In genomic region chr9:129209580-129209979, GRCh38 we compare ENCODE assay signal across 30 cellular contexts. TPM values are rescaled to one million over a fixed set of nuclear protein-coding genes. Genes with fewer than 3 reads are reported as not detected.
A peak's percentile ranks its signal among the peaks of the same experiment; 100 is the strongest.
DNase-seq lines count a peak whose midpoint lies in the region; ATAC-seq, FAIRE-seq and TF ChIP-seq lines count a peak whose summit lies in the region.
"Had no signal": no experiment of that assay in that cellular context is flagged by ENCODE, and none has a peak within 500 bp of the region (broad histone marks: within the 10 kb centered on the region; RNA-seq: fewer than 3 reads in every experiment).

No MANE protein-coding gene starts in this region.

- TF ChIP-seq RAD21 in H1 (IDR thresholded peaks at IDR 0.05 in 1 of 2, conservative IDR thresholded peaks at IDR 0.05 in 1 of 2; ENCODE audit: low read depth in 2 of 2, low read length in 2 of 2): no peak

- CTCF ChIA-PET in H1 (lab: Charles Lee; ENCODE audit: partially characterized antibody) (interaction anchor here (1.9 to 3.7 kb wide), 4 partner anchors 26 to 71 kb away, joined by 5 to 12 read pairs (median 10); no protein-coding TSS in a partner anchor), GM10248 (lab: Yijun Ruan, JAX) (interaction anchor here (1.6 kb wide), 1 partner anchor 11 kb away, joined by 3 read pairs; no protein-coding TSS in a partner anchor)

- no peaks in the 10 kb centered on the region for H3K27me3 Mint-ChIP-seq in stimulated activated naive CD8-positive, alpha-beta T cell treated with anti-CD3 and anti-CD28 coated beads, Interleukin-15, Interleukin-2, amounts not matched to agents 100 ng/mL and 50 ng/mL, for 24 hours
- no peaks in the 10 kb centered on the region for H3K27me3 Mint-ChIP-seq in stimulated activated naive CD8-positive, alpha-beta T cell treated with anti-CD3 and anti-CD28 coated beads, Interleukin-15, amount 100 ng/mL, for 72 hours
- H3K27me3 Mint-ChIP-seq: activated CD4-positive, alpha-beta T cell treated with anti-CD3 and anti-CD28 coated beads, Interleukin-2, amount 10 ng/mL, durations not matched to agents 24 days and 14 days; natural killer cell treated with Interleukin-12 subunit alpha and Interleukin-12 subunit beta and Interleukin-15 and Interleukin-18, amount 100 ng/mL, for 72 hours had no signal

- H3K79me1 ChIP-seq in H1 (ENCODE audit: low read depth, low read length): peaks cover 7% of the 10 kb centered on the region; the same call in 1 of the 2 replicates

- POLR2A ChIA-PET in H1 (lab: Charles Lee; ENCODE audit: partially characterized antibody) (interaction anchor here (0.9 to 3.0 kb wide), 8 partner anchors 13 to 124 kb away, joined by 3 to 22 read pairs (median 6); partner anchors contain the start of gene IER5L), GM10248 (lab: Yijun Ruan, JAX) (no interaction called here)

- no peak for TF ChIP-seq EP300 in H1 (IDR thresholded peaks at IDR 0.05; ENCODE audit: borderline replicate concordance in 1 of 2, low read depth in 2 of 2, low read length in 2 of 2)

- no peak for DNase-seq in stimulated activated naive CD8-positive, alpha-beta T cell treated with anti-CD3 and anti-CD28 coated beads, Interleukin-15, Interleukin-2, amounts not matched to agents 100 U/mL and 50 U/mL, for 24 hours
- DNase-seq in H1 (ENCODE audit: low read depth in 1 of 2, low spot score in 2 of 2) (no peak), left kidney (ENCODE audit: low read depth, low spot score) (peak; percentile 63), GM10248 (ENCODE audit: extremely low spot score) (no peak), colonic mucosa (no peak)
- DNase-seq in stimulated activated naive CD8-positive, alpha-beta T cell treated with anti-CD3 and anti-CD28 coated beads, Interleukin-15, amount 100 ng/mL, for 72 hours: no peak
- DNase-seq: activated CD4-positive, alpha-beta T cell treated with anti-CD3 and anti-CD28 coated beads, Interleukin-2, amount 10 ng/mL, durations not matched to agents 24 days and 14 days; activated naive CD4-positive, alpha-beta T cell treated with Interleukin-2 at 50 U/mL for 16 hours; activated T-cell treated with anti-CD3 and anti-CD28 coated beads, Interleukin-2, amount 50 U/mL, for 4 hours; aorta; DMS79; effector CD8-positive, alpha-beta T cell; foreskin fibroblast; heart left ventricle; KG1; left ventricle myocardium inferior; MM.1S; NCI-H1417 treated with DMSO at 0.1 percent for 48 hours; NCI-H2081; NCI-H345; SIG-M5; stimulated activated CD4-positive, alpha-beta T cell treated with anti-CD3 and anti-CD28 coated beads, Interleukin-4, amount 100 ng/mL, for 1 hour; upper lobe of right lung; WERI-Rb-1 had no signal

- peak overlapping the region; percentile 6 for H4K5ac ChIP-seq in H1 (ENCODE audit: insufficient read length, low read depth, low read length)

- H3K18ac ChIP-seq in H1 (ENCODE audit: extremely low read depth, low read length): 0 out of 2 replicates have a peak overlapping the region, but pooled peaks have one; percentile 100

- peak overlapping the region; percentile 80 to 91 for H3K4me2 ChIP-seq in H1 (ENCODE audit: insufficient read depth in 1 of 2, low read depth in 2 of 2, low read length in 2 of 2)

- H3K4me3 ChIP-seq in H1 (ENCODE audit: extremely low read depth in 1 of 4, insufficient read depth in 2 of 4, low read depth in 3 of 4, low read length in 4 of 4) (peak overlapping the region; percentile 51 to 83 (median 66); a peak in 7 of 8 replicates), colonic mucosa (no peak overlapping the region)
- H3K4me3 ChIP-seq: heart left ventricle, left ventricle myocardium inferior, pancreas, upper lobe of right lung had no signal

- H3K4me1 ChIP-seq in H1 (replicated peaks in 1 of 4; ENCODE audit: control insufficient read depth in 3 of 4, insufficient read depth in 4 of 4, low read length in 3 of 4) (peaks cover 0 to 14% (median 8%) of the 10 kb centered on the region in 4 experiments; a peak in 6 of 7 replicates), colonic mucosa (no peaks in the 10 kb centered on the region)
- H3K4me1 ChIP-seq: heart left ventricle, left ventricle myocardium inferior, pancreas, upper lobe of right lung had no signal

- TF ChIP-seq CTCF in H1 (IDR thresholded peaks at IDR 0.05; ENCODE audit: control extremely low read depth in 1 of 3, insufficient read depth in 1 of 3, low read depth in 1 of 3, low read length in 3 of 3): no peak
- TF ChIP-seq CTCF in GM10248 (IDR thresholded peaks at IDR 0.05; ENCODE audit: control extremely low read depth, extremely low read depth, low read depth, missing control alignments): no peak
- TF ChIP-seq CTCF in colonic mucosa (IDR thresholded peaks at IDR 0.05): no peak

- 37% methylated on average over 7 of the region's 7 CpGs; no CpG with 5 or more reads in 1 of the 2 experiments for WGBS in H1 (ENCODE audit: extremely low coverage in 1 of 2, insufficient coverage in 1 of 2, insufficient read length in 1 of 2, insufficient replicate concordance in 2 of 2, low coverage in 1 of 2, low lambda C conversion rate in 2 of 2, missing lambda C conversion rate in 1 of 2), 2 experiments

- peak overlapping the region; percentile 44 for H2BK120ac ChIP-seq in H1 (replicated peaks; ENCODE audit: low read depth, low read length)

- peak overlapping the region; percentile 74 for H3K14ac ChIP-seq in H1 (ENCODE audit: insufficient read length)

- peak overlapping the region; percentile 82 for H3K56ac ChIP-seq in H1 (replicated peaks; ENCODE audit: insufficient read length, low read depth, low read length)

- peak overlapping the region; percentile 99 for H2BK5ac ChIP-seq in H1 (ENCODE audit: low read depth, low read length)

- H3K4me1 Mint-ChIP-seq in stimulated activated naive CD8-positive, alpha-beta T cell treated with anti-CD3 and anti-CD28 coated beads, Interleukin-15, Interleukin-2, amounts not matched to agents 100 ng/mL and 50 ng/mL, for 24 hours (ENCODE audit: low read depth): peaks cover 33% of the 10 kb centered on the region
- peaks cover 44% of the 10 kb centered on the region for H3K4me1 Mint-ChIP-seq in stimulated activated naive CD8-positive, alpha-beta T cell treated with anti-CD3 and anti-CD28 coated beads, Interleukin-15, amount 100 ng/mL, for 72 hours

- H3K9me3 ChIP-seq in H1 (ENCODE audit: insufficient read depth in 2 of 2, low read depth in 1 of 2, low read length in 1 of 2) (no peaks in the 10 kb centered on the region), colonic mucosa (no peaks in the 10 kb centered on the region)
- H3K9me3 ChIP-seq: heart left ventricle, left ventricle myocardium inferior, pancreas, upper lobe of right lung had no signal

- peak overlapping the region; percentile 54; the same call in 1 of the 2 replicates for H4K8ac ChIP-seq in H1 (ENCODE audit: extremely low read depth, insufficient read depth, low read length)

- intact Hi-C loops in colonic mucosa (cut with DNase I): no loop called here

- H3K9ac ChIP-seq in H1 (replicated peaks in 1 of 4; ENCODE audit: extremely low read depth in 1 of 4, low read depth in 3 of 4, low read length in 3 of 4) (peak overlapping the region in 3 of 4 experiments; percentile 29 to 58 (median 38); a peak in 4 of 7 replicates), colonic mucosa (ENCODE audit: low read depth in 2 of 2, low read length in 2 of 2) (no peak overlapping the region)

- H3K27ac ChIP-seq in H1 (ENCODE audit: low read depth, low read length) (no peak overlapping the region), colonic mucosa (no peak overlapping the region)
- H3K27ac ChIP-seq: heart left ventricle, left ventricle myocardium inferior, pancreas, upper lobe of right lung, WERI-Rb-1 had no signal

- peaks cover 4% of the 10 kb centered on the region for H3K9me3 Mint-ChIP-seq in stimulated activated naive CD8-positive, alpha-beta T cell treated with anti-CD3 and anti-CD28 coated beads, Interleukin-15, Interleukin-2, amounts not matched to agents 100 ng/mL and 50 ng/mL, for 24 hours
- H3K9me3 Mint-ChIP-seq in stimulated activated naive CD8-positive, alpha-beta T cell treated with anti-CD3 and anti-CD28 coated beads, Interleukin-15, amount 100 ng/mL, for 72 hours: no peaks in the 10 kb centered on the region
- H3K9me3 Mint-ChIP-seq: activated CD4-positive, alpha-beta T cell treated with anti-CD3 and anti-CD28 coated beads, Interleukin-2, amount 10 ng/mL, durations not matched to agents 24 days and 14 days; activated T-cell treated with anti-CD3 and anti-CD28 coated beads, Interleukin-2, amount 50 U/mL, for 4 hours; natural killer cell treated with Interleukin-12 subunit alpha and Interleukin-12 subunit beta and Interleukin-15 and Interleukin-18, amount 100 ng/mL, for 72 hours had no signal

- 0 out of 2 replicates have a peak overlapping the region, but pooled peaks have one; percentile 29 for H2BK20ac ChIP-seq in H1 (ENCODE audit: low read length)

- peak overlapping the region; percentile 98 for H2AK5ac ChIP-seq in H1 (ENCODE audit: low read depth, low read length)

- H3K27me3 ChIP-seq in H1 (replicated peaks in 1 of 4; ENCODE audit: control insufficient read depth in 3 of 4, extremely low read depth in 1 of 4, insufficient read depth in 3 of 4, low read length in 3 of 4) (no peaks in the 10 kb centered on the region), colonic mucosa (no peaks in the 10 kb centered on the region)
- H3K27me3 ChIP-seq: heart left ventricle, pancreas, upper lobe of right lung had no signal

- H3K36me3 Mint-ChIP-seq in stimulated activated naive CD8-positive, alpha-beta T cell treated with anti-CD3 and anti-CD28 coated beads, Interleukin-15, Interleukin-2, amounts not matched to agents 100 ng/mL and 50 ng/mL, for 24 hours (ENCODE audit: low read depth): peaks cover 3% of the 10 kb centered on the region
- H3K36me3 Mint-ChIP-seq: natural killer cell treated with Interleukin-12 subunit alpha and Interleukin-12 subunit beta and Interleukin-15 and Interleukin-18, amount 100 ng/mL, for 72 hours had no signal

- ATAC-seq in stimulated activated naive CD8-positive, alpha-beta T cell treated with anti-CD3 and anti-CD28 coated beads, Interleukin-15, Interleukin-2, amounts not matched to agents 100 U/mL and 50 U/mL, for 24 hours: no peak
- ATAC-seq in stimulated activated naive CD8-positive, alpha-beta T cell treated with anti-CD3 and anti-CD28 coated beads, Interleukin-15, amount 100 ng/mL, for 72 hours: no peak
- ATAC-seq in HG02763 (IDR thresholded peaks at IDR 0.05; ENCODE audit: unreplicated experiment): no peak
- ATAC-seq: activated T-cell treated with anti-CD3 and anti-CD28 coated beads, Interleukin-2, amount 50 U/mL, for 4 hours; heart left ventricle; natural killer cell treated with Interleukin-12 subunit alpha and Interleukin-12 subunit beta and Interleukin-15 and Interleukin-18, amount 100 ng/mL, for 72 hours; pancreas; upper lobe of right lung had no signal

- no peak overlapping the region for H2AFZ ChIP-seq in H1 (ENCODE audit: low read length)

- H3K23me2 ChIP-seq in H1 (ENCODE audit: low read depth, low read length): peaks cover 10% of the 10 kb centered on the region

- peak overlapping the region; percentile 94 for H2BK15ac ChIP-seq in H1 (ENCODE audit: low read length)

- peaks cover 0 to 19% of the 10 kb centered on the region in 2 experiments; a peak in 2 of 4 replicates for H3K79me2 ChIP-seq in H1 (ENCODE audit: control insufficient read depth in 1 of 2, insufficient read depth in 2 of 2, low read length in 2 of 2)

- TF ChIP-seq POLR2A in H1 (IDR thresholded peaks at IDR 0.05; ENCODE audit: control extremely low read depth in 1 of 2, low read depth in 2 of 2, low read length in 2 of 2): no peak; a peak in 1 of 3 replicates

- FAIRE-seq in H1 (lab: Jason Lieb, UNC): no peak
- FAIRE-seq: colon, pancreas, RCC 7860 had no signal

- H4K91ac ChIP-seq in H1 (replicated peaks; ENCODE audit: insufficient read length, low read length): peak overlapping the region; percentile 95

- H3K23ac ChIP-seq in H1 (ENCODE audit: insufficient read length): no peak overlapping the region

- H3K27ac Mint-ChIP-seq in stimulated activated naive CD8-positive, alpha-beta T cell treated with anti-CD3 and anti-CD28 coated beads, Interleukin-15, Interleukin-2, amounts not matched to agents 100 ng/mL and 50 ng/mL, for 24 hours: peak overlapping the region; percentile 26
- no peak overlapping the region for H3K27ac Mint-ChIP-seq in stimulated activated naive CD8-positive, alpha-beta T cell treated with anti-CD3 and anti-CD28 coated beads, Interleukin-15, amount 100 ng/mL, for 72 hours

- H3K4me3 Mint-ChIP-seq in stimulated activated naive CD8-positive, alpha-beta T cell treated with anti-CD3 and anti-CD28 coated beads, Interleukin-15, Interleukin-2, amounts not matched to agents 100 ng/mL and 50 ng/mL, for 24 hours: no peak overlapping the region
- H3K4me3 Mint-ChIP-seq in stimulated activated naive CD8-positive, alpha-beta T cell treated with anti-CD3 and anti-CD28 coated beads, Interleukin-15, amount 100 ng/mL, for 72 hours: peak overlapping the region; percentile 82 to 90
- H3K4me3 Mint-ChIP-seq: activated T-cell treated with anti-CD3 and anti-CD28 coated beads, Interleukin-2, amount 50 U/mL, for 4 hours; natural killer cell treated with Interleukin-12 subunit alpha and Interleukin-12 subunit beta and Interleukin-15 and Interleukin-18, amount 100 ng/mL, for 72 hours had no signal

- peaks cover 0 to 2% of the 10 kb centered on the region in 2 experiments for H4K20me1 ChIP-seq in H1 (replicated peaks in 1 of 2; ENCODE audit: control insufficient read depth in 1 of 2, insufficient read depth in 2 of 2, low read length in 2 of 2)

- peak overlapping the region; percentile 17 for H3K4ac ChIP-seq in H1 (replicated peaks; ENCODE audit: insufficient read length, low read depth, low read length)

- peaks cover 0 to 9% (median 0%) of the 10 kb centered on the region in 4 experiments; a peak in 1 of 8 replicates for H3K36me3 ChIP-seq in H1 (ENCODE audit: control insufficient read depth in 2 of 4, insufficient read depth in 4 of 4, low read length in 3 of 4)
- H3K36me3 ChIP-seq in colonic mucosa: no peaks in the 10 kb centered on the region
- H3K36me3 ChIP-seq: heart left ventricle, left ventricle myocardium inferior, pancreas, upper lobe of right lung, WERI-Rb-1 had no signal

- peak overlapping the region; percentile 98 for H2BK12ac ChIP-seq in H1 (ENCODE audit: low read depth, low read length)

RNA-seq across cellular contexts. Expression of gene IER5L, which starts 31.5 kb away (rescaled TPM):
- 1.0 and 1.2 TPM in 2 replicates for total RNA-seq in H1 (2021; fragmentation: NEBNext Ultra II Directional; extraction: Animal tissue kit (Norgen Biotek cat#: 25700))
- 0.65 and 0.96 TPM in 2 replicates for polyA plus RNA-seq in H1 (2011; rRNA removed)
- polyA plus RNA-seq in H1 (2011; cell fraction: cytosol; rRNA removed): 0.62 TPM
- 1.7 TPM for polyA plus RNA-seq in H1 (2011; cell fraction: nucleus; rRNA removed)
- 0.25 to 0.47 TPM (median 0.34 TPM) in 4 replicates for polyA plus RNA-seq in H1 (2012, experiment 1 of 2)
- polyA plus RNA-seq in H1 (2012, experiment 2 of 2): 0.16 TPM
- polyA plus RNA-seq in H1 (2013, experiment 1 of 2): 0.36 TPM
- 0.48 TPM for polyA plus RNA-seq in H1 (2013, experiment 2 of 2)
- polyA minus RNA-seq in H1 (2011; rRNA and poly(A)+ RNA removed): 0.22 and 0.27 TPM in 2 replicates
- 0.66 TPM for polyA minus RNA-seq in H1 (2011; cell fraction: cytosol; rRNA and poly(A)+ RNA removed)
- 6.8 TPM for polyA minus RNA-seq in H1 (2011; cell fraction: nucleus; rRNA and poly(A)+ RNA removed)
- total RNA-seq in colonic mucosa: 1 to 10 TPM; 9.1 to 9.6 TPM

Comparison
In these comparisons a context has a peak if more than half of its experiments do, and no peak if none do; other contexts are left out.
1. H3K9ac ChIP-seq: peak in H1 (3 of 4); none in colonic mucosa (0 of 2).